Comparison of ENCODE assay signal across 1 cellular context in genomic region chr9:99226054-99226453, GRCh38.
TF ChIP-seq lines count a peak whose summit lies in the region.

No MANE protein-coding gene starts in this region.

TF ChIP-seq in endothelial cell of umbilical vein, 7 proteins besides CTCF, POLR2A, EP300 and RAD21 (continued from another document):
- TF ChIP-seq MYC (IDR thresholded peaks at IDR 0.05; ENCODE audit: low read depth, low read length) = no peak
- no peak for TF ChIP-seq MAX (IDR thresholded peaks at IDR 0.05; ENCODE audit: insufficient read depth, insufficient read length)
